Comparison of ENCODE assay signal across 10 cellular contexts in the genomic region with DNA sequence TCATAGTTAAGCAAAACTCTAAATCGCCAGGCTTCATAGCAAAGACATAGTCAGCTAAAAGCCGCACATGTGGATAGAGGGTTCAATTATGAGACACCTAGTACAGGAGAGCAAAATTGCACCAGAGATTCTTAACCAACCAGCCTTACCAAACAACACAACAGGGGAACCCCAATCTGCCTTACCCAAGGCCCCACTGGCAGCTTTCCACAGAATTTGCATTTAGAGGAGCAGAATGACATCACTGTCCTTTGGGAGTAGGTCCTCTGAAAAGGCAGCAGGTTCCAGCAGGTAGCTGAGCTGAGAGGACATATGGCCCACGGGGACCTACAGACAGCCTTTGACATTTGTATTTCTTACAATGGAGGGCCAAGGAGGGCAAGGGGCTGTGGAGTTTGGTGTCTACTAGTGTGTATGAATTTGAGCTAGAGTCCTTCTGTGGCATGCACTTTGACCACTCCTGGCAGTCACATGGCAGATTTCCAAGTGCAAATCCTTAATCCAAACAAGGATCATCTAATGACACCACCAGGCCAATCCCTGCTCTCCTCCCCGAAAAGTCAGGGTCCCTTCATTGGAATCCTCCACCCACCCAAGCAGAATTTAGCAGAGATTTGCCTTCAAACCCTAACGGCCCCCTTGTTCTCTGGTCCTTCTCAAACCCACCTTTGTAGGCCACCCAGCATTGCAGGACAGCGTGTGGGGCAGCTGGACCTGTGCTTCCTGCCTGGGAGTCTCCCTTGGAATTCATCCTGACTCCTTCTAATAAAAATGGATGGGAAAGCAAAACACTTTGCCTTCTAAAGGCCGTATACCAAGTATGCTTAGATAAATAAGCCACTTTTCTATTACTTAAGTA.
A peak's percentile ranks its signal among the peaks of the same experiment; 100 is the strongest.
DNase-seq lines count a peak whose midpoint lies in the region; ATAC-seq and TF ChIP-seq lines count a peak whose summit lies in the region.
"Had no signal": no experiment of that assay in that cellular context is flagged by ENCODE, and none has a peak within 500 bp of the region (broad histone marks: within the 10 kb centered on the region; RNA-seq: fewer than 3 reads in every experiment).

No MANE protein-coding gene starts in this region.

- peaks cover 5% of the 10 kb centered on the region; the same call in 1 of the 2 replicates for H3K79me2 ChIP-seq in MM.1S (ENCODE audit: low read length)

- peak; percentile 95 for ATAC-seq in HG02763 (IDR thresholded peaks at IDR 0.05; ENCODE audit: unreplicated experiment)
- peak; percentile 58 for ATAC-seq in stimulated activated effector memory CD8-positive, alpha-beta T cell treated with anti-CD3 and anti-CD28 coated beads, Interleukin-12 subunit alpha, Interleukin-12 subunit beta, amount 100 ng/mL, for 72 hours
- no peak for ATAC-seq in naive thymus-derived CD4-positive, alpha-beta T cell
- ATAC-seq: A549, GM23338 had no signal

- peaks cover 50% of the 10 kb centered on the region for H3K36me3 Mint-ChIP-seq in stimulated activated effector memory CD8-positive, alpha-beta T cell treated with anti-CD3 and anti-CD28 coated beads, Interleukin-12 subunit alpha, Interleukin-12 subunit beta, amount 100 ng/mL, for 72 hours
- peaks cover 26% of the 10 kb centered on the region for H3K36me3 Mint-ChIP-seq in activated CD4-positive, alpha-beta T cell treated with anti-CD3 and anti-CD28 coated beads, Interleukin-2, amount 10 ng/mL, durations not matched to agents 24 days and 14 days (ENCODE audit: low read depth)
- H3K36me3 Mint-ChIP-seq in naive thymus-derived CD4-positive, alpha-beta T cell, result peaks cover 0 to 15% (median 12%) of the 10 kb centered on the region in 5 donors

- POLR2A ChIA-PET in naive thymus-derived CD4-positive, alpha-beta T cell (lab: Charles Lee), result interaction anchor here (0.6 to 0.7 kb wide), 3 partner anchors 93 to 127 kb away, joined by 3 to 4 read pairs (median 4); no protein-coding TSS in a partner anchor

- intact Hi-C loops in activated CD4-positive, alpha-beta T cell treated with anti-CD3 and anti-CD28 coated beads, Interleukin-2, amount 10 ng/mL, durations not matched to agents 24 days and 14 days (cut with micrococcal nuclease), result loop anchor here (5.0 kb wide), 1 partner anchor 892 kb away; no protein-coding TSS in a partner anchor
- intact Hi-C loops in naive thymus-derived CD4-positive, alpha-beta T cell (cut with micrococcal nuclease), result no loop called here

- no peak overlapping the region for H3K4me3 Mint-ChIP-seq in stimulated activated effector memory CD8-positive, alpha-beta T cell treated with anti-CD3 and anti-CD28 coated beads, Interleukin-12 subunit alpha, Interleukin-12 subunit beta, amount 100 ng/mL, for 72 hours
- no peak overlapping the region for H3K4me3 Mint-ChIP-seq in activated CD4-positive, alpha-beta T cell treated with anti-CD3 and anti-CD28 coated beads, Interleukin-2, amount 10 ng/mL, durations not matched to agents 24 days and 14 days
- no peak overlapping the region for H3K4me3 Mint-ChIP-seq in naive thymus-derived CD4-positive, alpha-beta T cell
- H3K4me3 Mint-ChIP-seq: GM23338 had no signal

- no peak overlapping the region for H3K4me3 ChIP-seq in MM.1S (ENCODE audit: low read length)
- H3K4me3 ChIP-seq in naive thymus-derived CD4-positive, alpha-beta T cell (ENCODE audit: low read length), result no peak overlapping the region
- H3K4me3 ChIP-seq: A549, GM23338 had no signal

- H2AFZ ChIP-seq in MM.1S (ENCODE audit: low read length), result no peak overlapping the region
- H2AFZ ChIP-seq: GM23338 had no signal

- peaks cover 9% of the 10 kb centered on the region for H3K4me1 ChIP-seq in MM.1S (ENCODE audit: low read length)
- no peaks in the 10 kb centered on the region for H3K4me1 ChIP-seq in naive thymus-derived CD4-positive, alpha-beta T cell (ENCODE audit: control insufficient read depth in 2 of 2, insufficient read depth in 2 of 2, low read length in 2 of 2)

- no peak overlapping the region for H3K27ac Mint-ChIP-seq in stimulated activated effector memory CD8-positive, alpha-beta T cell treated with anti-CD3 and anti-CD28 coated beads, Interleukin-12 subunit alpha, Interleukin-12 subunit beta, amount 100 ng/mL, for 72 hours
- no peak overlapping the region for H3K27ac Mint-ChIP-seq in activated CD4-positive, alpha-beta T cell treated with anti-CD3 and anti-CD28 coated beads, Interleukin-2, amount 10 ng/mL, durations not matched to agents 24 days and 14 days
- H3K27ac Mint-ChIP-seq in naive thymus-derived CD4-positive, alpha-beta T cell, result no peak overlapping the region
- H3K27ac Mint-ChIP-seq: GM23338 had no signal

- peaks cover 4% of the 10 kb centered on the region; the same call in 1 of the 2 replicates for H3K36me3 ChIP-seq in MM.1S (replicated peaks; ENCODE audit: insufficient read depth, low read length)
- no peaks in the 10 kb centered on the region for H3K36me3 ChIP-seq in naive thymus-derived CD4-positive, alpha-beta T cell (ENCODE audit: control insufficient read depth in 2 of 3, insufficient read depth in 3 of 3, low read length in 3 of 3)

- no peak for TF ChIP-seq CTCF in MM.1S (IDR thresholded peaks at IDR 0.05; ENCODE audit: low read length)

- no peak overlapping the region for H3K4me2 ChIP-seq in MM.1S (ENCODE audit: low read depth, low read length)
- H3K4me2 ChIP-seq: A549, GM23338 had no signal

- H3K27ac ChIP-seq in MM.1S (ENCODE audit: low read length), result no peak overlapping the region
- no peak overlapping the region for H3K27ac ChIP-seq in naive thymus-derived CD4-positive, alpha-beta T cell (ENCODE audit: low read depth, low read length)
- H3K27ac ChIP-seq: A549 had no signal

- H4K20me1 ChIP-seq in MM.1S (ENCODE audit: insufficient read depth, low read length), result no peaks in the 10 kb centered on the region

- CTCF ChIA-PET in naive thymus-derived CD4-positive, alpha-beta T cell (lab: Charles Lee), result no interaction called here

- no peaks in the 10 kb centered on the region for H3K9me3 Mint-ChIP-seq in stimulated activated effector memory CD8-positive, alpha-beta T cell treated with anti-CD3 and anti-CD28 coated beads, Interleukin-12 subunit alpha, Interleukin-12 subunit beta, amount 100 ng/mL, for 72 hours
- H3K9me3 Mint-ChIP-seq in activated CD4-positive, alpha-beta T cell treated with anti-CD3 and anti-CD28 coated beads, Interleukin-2, amount 10 ng/mL, durations not matched to agents 24 days and 14 days, result no peaks in the 10 kb centered on the region
- no peaks in the 10 kb centered on the region for H3K9me3 Mint-ChIP-seq in naive thymus-derived CD4-positive, alpha-beta T cell
- H3K9me3 Mint-ChIP-seq: GM23338 had no signal

- no peak overlapping the region for H3K9ac ChIP-seq in MM.1S (ENCODE audit: low read length)

- H3K4me1 Mint-ChIP-seq in stimulated activated effector memory CD8-positive, alpha-beta T cell treated with anti-CD3 and anti-CD28 coated beads, Interleukin-12 subunit alpha, Interleukin-12 subunit beta, amount 100 ng/mL, for 72 hours, result peaks cover 24% of the 10 kb centered on the region
- H3K4me1 Mint-ChIP-seq in activated CD4-positive, alpha-beta T cell treated with anti-CD3 and anti-CD28 coated beads, Interleukin-2, amount 10 ng/mL, durations not matched to agents 24 days and 14 days, result peaks cover 12% of the 10 kb centered on the region
- peaks cover 2 to 21% (median 3%) of the 10 kb centered on the region in 7 donors for H3K4me1 Mint-ChIP-seq in naive thymus-derived CD4-positive, alpha-beta T cell
- H3K4me1 Mint-ChIP-seq: GM23338 had no signal

- H3K9me3 ChIP-seq in MM.1S (replicated peaks; ENCODE audit: insufficient read depth, low read length), result no peaks in the 10 kb centered on the region
- no peaks in the 10 kb centered on the region for H3K9me3 ChIP-seq in naive thymus-derived CD4-positive, alpha-beta T cell (ENCODE audit: control insufficient read depth in 2 of 3, low read length in 3 of 3)
- H3K9me3 ChIP-seq: A549 had no signal

- no peaks in the 10 kb centered on the region for H3K27me3 ChIP-seq in MM.1S (replicated peaks; ENCODE audit: insufficient read depth, low read length)
- H3K27me3 ChIP-seq in naive thymus-derived CD4-positive, alpha-beta T cell (ENCODE audit: control insufficient read depth in 2 of 2, insufficient read depth in 2 of 2, low read length in 2 of 2), result no peaks in the 10 kb centered on the region

- H3K9me2 ChIP-seq in MM.1S (replicated peaks; ENCODE audit: insufficient read depth, low read length), result no peaks in the 10 kb centered on the region

- no peaks in the 10 kb centered on the region for H3F3A ChIP-seq in MM.1S (ENCODE audit: insufficient read depth, low read length)

- H3K27me3 Mint-ChIP-seq in activated CD4-positive, alpha-beta T cell treated with anti-CD3 and anti-CD28 coated beads, Interleukin-2, amount 10 ng/mL, durations not matched to agents 24 days and 14 days, result no peaks in the 10 kb centered on the region
- no peaks in the 10 kb centered on the region for H3K27me3 Mint-ChIP-seq in naive thymus-derived CD4-positive, alpha-beta T cell

- DNase-seq in NCI-H2029 treated with DMSO at 0.1 percent for 48 hours (lab: John Stamatoyannopoulos, UW) (peak; percentile 3), NCI-H2029 (lab: John Stamatoyannopoulos, UW) (no peak), MM.1S (peak; percentile 32), 8988T (no peak)
- no peak for DNase-seq in stimulated activated effector memory CD8-positive, alpha-beta T cell treated with anti-CD3 and anti-CD28 coated beads, Interleukin-12 subunit alpha, Interleukin-12 subunit beta, amount 100 ng/mL, for 72 hours (ENCODE audit: low spot score in 2 of 2)
- no peak for DNase-seq in activated CD4-positive, alpha-beta T cell treated with anti-CD3 and anti-CD28 coated beads, Interleukin-2, amount 10 ng/mL, durations not matched to agents 24 days and 14 days
- no peak for DNase-seq in naive thymus-derived CD4-positive, alpha-beta T cell

Comparison
In these comparisons a context has a peak if more than half of its experiments do, and no peak if none do; other contexts are left out.
1. DNase-seq: peak in NCI-H2029 treated with DMSO at 0.1 percent for 48 hours (single experiment) and MM.1S (single experiment); none in NCI-H2029 (single experiment), stimulated activated effector memory CD8-positive, alpha-beta T cell treated with anti-CD3 and anti-CD28 coated beads, Interleukin-12 subunit alpha, Interleukin-12 subunit beta, amount 100 ng/mL, for 72 hours (0 of 2), 8988T (single experiment), activated CD4-positive, alpha-beta T cell treated with anti-CD3 and anti-CD28 coated beads, Interleukin-2, amount 10 ng/mL, durations not matched to agents 24 days and 14 days (single experiment) and naive thymus-derived CD4-positive, alpha-beta T cell (0 of 9).